27 cellular contexts compared by ENCODE assay signal in genomic region chr12:63394994-63395393, GRCh38.
"Had no signal": no experiment of that assay in that cellular context is flagged by ENCODE, and none has a peak within 500 bp of the region (broad histone marks: within the 10 kb centered on the region; RNA-seq: fewer than 3 reads in every experiment).

No MANE protein-coding gene starts in this region.

- H3K36me3 Mint-ChIP-seq: immature natural killer cell had no signal

- H3K4me1 Mint-ChIP-seq: immature natural killer cell, mesothelial cell of epicardium had no signal

- H3K4me3 ChIP-seq: colonic mucosa, esophagus squamous epithelium, gastrocnemius medialis, heart right ventricle, lower lobe of right lung had no signal

- H3K27me3 Mint-ChIP-seq: dendritic cell treated with granulocyte-macrophage colony-stimulating factor and Interleukin-4, amounts not matched to agents 40 ng/mL and 50 ng/mL, for 4 days; effector memory CD8-positive, alpha-beta T cell had no signal

- DNase-seq: colonic mucosa; cortex of kidney; effector CD8-positive, alpha-beta T cell; effector memory CD8-positive, alpha-beta T cell; endodermal cell; erythroblast; esophagus squamous epithelium; foreskin fibroblast; foreskin melanocyte; gastrocnemius medialis; glutamatergic neuron; head of caudate nucleus; heart right ventricle; hypothalamus; immature natural killer cell; islet precursor cell; kidney; kidney glomerular epithelial cell; left colon; left ventricle myocardium superior; lower lobe of right lung; mesenchymal stem cell had no signal

- H3K27ac ChIP-seq: colonic mucosa, epithelial cell of prostate, esophagus squamous epithelium, gastrocnemius medialis, heart right ventricle, lower lobe of right lung had no signal

- ATAC-seq: effector memory CD8-positive, alpha-beta T cell; esophagus mucosa; gastrocnemius medialis; heart right ventricle; left colon; left lobe of liver; left ventricle myocardium superior had no signal

- H3K36me3 ChIP-seq: colonic mucosa, esophagus squamous epithelium, gastrocnemius medialis, heart right ventricle, lower lobe of right lung had no signal

- H3K9me3 ChIP-seq: colonic mucosa, esophagus squamous epithelium, gastrocnemius medialis, heart right ventricle, lower lobe of right lung had no signal

- H3K4me3 Mint-ChIP-seq: dendritic cell treated with granulocyte-macrophage colony-stimulating factor and Interleukin-4, amounts not matched to agents 40 ng/mL and 50 ng/mL, for 4 days; effector memory CD8-positive, alpha-beta T cell; endodermal cell; immature natural killer cell; mesothelial cell of epicardium had no signal

- H3K9me3 Mint-ChIP-seq: effector memory CD8-positive, alpha-beta T cell had no signal

- H3K27ac Mint-ChIP-seq: dendritic cell treated with granulocyte-macrophage colony-stimulating factor and Interleukin-4, amounts not matched to agents 40 ng/mL and 50 ng/mL, for 4 days; effector memory CD8-positive, alpha-beta T cell; endodermal cell; immature natural killer cell; mesothelial cell of epicardium had no signal

- H3K4me1 ChIP-seq: colonic mucosa, esophagus squamous epithelium, gastrocnemius medialis, heart right ventricle, lower lobe of right lung had no signal

- H3K27me3 ChIP-seq: colonic mucosa, esophagus squamous epithelium, gastrocnemius medialis, heart right ventricle had no signal
